Comparison of ENCODE assay signal across 26 cellular contexts in genomic region chr1:192835116-192835515, GRCh38. TPM values are rescaled to one million over a fixed set of nuclear protein-coding genes. Genes with fewer than 3 reads are reported as not detected.
DNase-seq lines count a peak whose midpoint lies in the region; ATAC-seq and TF ChIP-seq lines count a peak whose summit lies in the region.
"Had no signal": no experiment of that assay in that cellular context is flagged by ENCODE, and none has a peak within 500 bp of the region (broad histone marks: within the 10 kb centered on the region; RNA-seq: fewer than 3 reads in every experiment).

No MANE protein-coding gene starts in this region.

- H3K36me3 ChIP-seq in adipocyte (ENCODE audit: control insufficient read depth, insufficient read depth, low read length, severe bottlenecking) (no peaks in the 10 kb centered on the region), gastroesophageal sphincter (no peaks in the 10 kb centered on the region), neutrophil (no peaks in the 10 kb centered on the region), tibial artery (no peaks in the 10 kb centered on the region)
- H3K36me3 ChIP-seq: lower lobe of right lung had no signal

- no peaks in the 10 kb centered on the region for H3K9me3 ChIP-seq in adipocyte (ENCODE audit: control insufficient read depth, low read length)
- no peaks in the 10 kb centered on the region for H3K9me3 ChIP-seq in gastroesophageal sphincter
- no peaks in the 10 kb centered on the region for H3K9me3 ChIP-seq in neutrophil
- no peaks in the 10 kb centered on the region for H3K9me3 ChIP-seq in tibial artery
- H3K9me3 ChIP-seq: body of pancreas, lower lobe of right lung, psoas muscle had no signal

- DNase-seq in adipocyte (ENCODE audit: low read depth): no peak
- DNase-seq in tibial artery: no peak
- DNase-seq in activated T-helper 2 cell treated with anti-CD3 and anti-CD28 coated beads, Interferon-gamma antibody, Interleukin-2, Interleukin-4, amounts not matched to agents 10 μg/mL and 5 μg/mL and 100 μg/mL, durations not matched to agents 14 hours and 24 hours and 36 hours (ENCODE audit: low spot score): no peak
- no peak for DNase-seq in COR-L47 (lab: John Stamatoyannopoulos, UW)
- DNase-seq: activated CD8-positive, alpha-beta memory T cell treated with anti-CD3 and anti-CD28 coated beads for 24 hours; activated naive CD8-positive, alpha-beta T cell treated with anti-CD3 and anti-CD28 coated beads, Interleukin-2, amount 50 U/mL, for 24 hours; activated T-cell treated with anti-CD3 and anti-CD28 coated beads, Interleukin-2, amount 50 U/mL, for 1 hour; body of pancreas; Calu3; dorsolateral prefrontal cortex; KBM-7; kidney; lower lobe of right lung; MM.1S; NCI-H2081 treated with DMSO at 0.1 percent for 48 hours; NCI-H345; NCI-H82; psoas muscle; stimulated activated CD4-positive, alpha-beta T cell treated with anti-CD3 and anti-CD28 coated beads, Interleukin-1b, Interleukin-23, amount 100 ng/mL, for 48 hours had no signal

- no peaks in the 10 kb centered on the region for H3K27me3 Mint-ChIP-seq in activated T-helper 2 cell treated with anti-CD3 and anti-CD28 coated beads, Interferon-gamma antibody, Interleukin-2, Interleukin-4, amounts not matched to agents 10 μg/mL and 5 μg/mL and 100 μg/mL, durations not matched to agents 14 hours and 24 hours and 36 hours (ENCODE audit: low read depth)

- H3K4me3 Mint-ChIP-seq in activated T-helper 2 cell treated with anti-CD3 and anti-CD28 coated beads, Interferon-gamma antibody, Interleukin-2, Interleukin-4, amounts not matched to agents 10 μg/mL and 5 μg/mL and 100 μg/mL, durations not matched to agents 14 hours and 24 hours and 36 hours (ENCODE audit: low read depth): no peak overlapping the region
- H3K4me3 Mint-ChIP-seq: activated naive CD8-positive, alpha-beta T cell treated with anti-CD3 and anti-CD28 coated beads, Interleukin-2, amount 50 U/mL, for 24 hours; CD14-positive monocyte; neural crest cell had no signal

- TF ChIP-seq CTCF in gastroesophageal sphincter (IDR thresholded peaks at IDR 0.05): no peak
- TF ChIP-seq CTCF in neutrophil (IDR thresholded peaks at IDR 0.05): no peak
- no peak for TF ChIP-seq CTCF in tibial artery (IDR thresholded peaks at IDR 0.05)

- intact Hi-C loops in tibial artery (cut with DNase I; ENCODE audit: low total_unique reads): no loop called here
- intact Hi-C loops in activated T-helper 2 cell treated with anti-CD3 and anti-CD28 coated beads, Interferon-gamma antibody, Interleukin-2, Interleukin-4, amounts not matched to agents 10 μg/mL and 5 μg/mL and 100 μg/mL, durations not matched to agents 14 hours and 24 hours and 36 hours (cut with micrococcal nuclease): no loop called here

- H3K27me3 ChIP-seq in adipocyte (replicated peaks; ENCODE audit: control insufficient read depth, insufficient read depth, low read length): no peaks in the 10 kb centered on the region
- H3K27me3 ChIP-seq in gastroesophageal sphincter: no peaks in the 10 kb centered on the region
- no peaks in the 10 kb centered on the region for H3K27me3 ChIP-seq in neutrophil
- H3K27me3 ChIP-seq in tibial artery: no peaks in the 10 kb centered on the region
- H3K27me3 ChIP-seq: body of pancreas, dorsolateral prefrontal cortex had no signal

- no peaks in the 10 kb centered on the region for H3K4me1 Mint-ChIP-seq in activated T-helper 2 cell treated with anti-CD3 and anti-CD28 coated beads, Interferon-gamma antibody, Interleukin-2, Interleukin-4, amounts not matched to agents 10 μg/mL and 5 μg/mL and 100 μg/mL, durations not matched to agents 14 hours and 24 hours and 36 hours (ENCODE audit: low read depth)
- H3K4me1 Mint-ChIP-seq: activated naive CD8-positive, alpha-beta T cell treated with anti-CD3 and anti-CD28 coated beads, Interleukin-2, amount 50 U/mL, for 24 hours had no signal

- H3K4me1 ChIP-seq in adipocyte (ENCODE audit: control insufficient read depth, insufficient read depth, low read length) (peaks cover 11% of the 10 kb centered on the region), gastroesophageal sphincter (peaks cover 0 to 41% (median 6%) of the 10 kb centered on the region in 3 donors), neutrophil (ENCODE audit: control insufficient read depth in 1 of 2, insufficient read depth in 1 of 2, low read depth in 1 of 2, low read length in 1 of 2) (no peaks in the 10 kb centered on the region), tibial artery (peaks cover 0 to 15% (median 0%) of the 10 kb centered on the region in 4 donors)
- H3K4me1 ChIP-seq: lower lobe of right lung, psoas muscle had no signal

- WGBS in gastroesophageal sphincter (ENCODE audit: low coverage in 1 of 2), 2 donors: 34 to 42% methylated on average over 2 to 3 of the region's 3 CpGs

- no peak overlapping the region for H3K27ac Mint-ChIP-seq in activated T-helper 2 cell treated with anti-CD3 and anti-CD28 coated beads, Interferon-gamma antibody, Interleukin-2, Interleukin-4, amounts not matched to agents 10 μg/mL and 5 μg/mL and 100 μg/mL, durations not matched to agents 14 hours and 24 hours and 36 hours
- H3K27ac Mint-ChIP-seq: activated naive CD8-positive, alpha-beta T cell treated with anti-CD3 and anti-CD28 coated beads, Interleukin-2, amount 50 U/mL, for 24 hours had no signal

- H3K4me3 ChIP-seq in adipocyte (ENCODE audit: low read length) (no peak overlapping the region), gastroesophageal sphincter (no peak overlapping the region), neutrophil (ENCODE audit: low read depth in 1 of 2, low read length in 1 of 2) (no peak overlapping the region), tibial artery (no peak overlapping the region)
- H3K4me3 ChIP-seq: body of pancreas, dorsolateral prefrontal cortex, lower lobe of right lung, psoas muscle, skin epidermis had no signal

- ATAC-seq in gastroesophageal sphincter: no peak
- no peak for ATAC-seq in HG03432 (IDR thresholded peaks at IDR 0.05; ENCODE audit: unreplicated experiment)
- ATAC-seq: activated naive CD8-positive, alpha-beta T cell treated with anti-CD3 and anti-CD28 coated beads, Interleukin-2, amount 50 U/mL, for 24 hours; body of pancreas; lower lobe of right lung; psoas muscle had no signal

- TF ChIP-seq EP300 in gastroesophageal sphincter (IDR thresholded peaks at IDR 0.05): no peak

- H3K36me3 Mint-ChIP-seq in activated T-helper 2 cell treated with anti-CD3 and anti-CD28 coated beads, Interferon-gamma antibody, Interleukin-2, Interleukin-4, amounts not matched to agents 10 μg/mL and 5 μg/mL and 100 μg/mL, durations not matched to agents 14 hours and 24 hours and 36 hours (ENCODE audit: low read depth): no peaks in the 10 kb centered on the region
- H3K36me3 Mint-ChIP-seq: CD14-positive monocyte had no signal

- peak overlapping the region; percentile 47 for H3K9ac ChIP-seq in adipocyte (ENCODE audit: low read length)

- no peak for TF ChIP-seq POLR2A in gastroesophageal sphincter (IDR thresholded peaks at IDR 0.05)

- H3K9me3 Mint-ChIP-seq in activated T-helper 2 cell treated with anti-CD3 and anti-CD28 coated beads, Interferon-gamma antibody, Interleukin-2, Interleukin-4, amounts not matched to agents 10 μg/mL and 5 μg/mL and 100 μg/mL, durations not matched to agents 14 hours and 24 hours and 36 hours: no peaks in the 10 kb centered on the region
- H3K9me3 Mint-ChIP-seq: activated naive CD8-positive, alpha-beta T cell treated with anti-CD3 and anti-CD28 coated beads, Interleukin-2, amount 50 U/mL, for 24 hours; neural crest cell had no signal

- H3K27ac ChIP-seq in gastroesophageal sphincter (peak overlapping the region; percentile 2 to 68 (median 42)), neutrophil (peak overlapping the region; percentile 7), tibial artery (peak overlapping the region; percentile 6 to 36)
- H3K27ac ChIP-seq: body of pancreas, dorsolateral prefrontal cortex, lower lobe of right lung, psoas muscle, RWPE1 had no signal

RNA-seq across cellular contexts. Expression of gene RGS2, which starts 26.3 kb away (rescaled TPM):
- 100 to 1,000 TPM; 297 to 490 (median 461) TPM for total RNA-seq in gastroesophageal sphincter
- total RNA-seq in activated T-helper 2 cell treated with anti-CD3 and anti-CD28 coated beads, Interferon-gamma antibody, Interleukin-2, Interleukin-4, amounts not matched to agents 10 μg/mL and 5 μg/mL and 100 μg/mL, durations not matched to agents 14 hours and 24 hours and 36 hours: 5.0 and 5.8 TPM in 2 replicates

Comparison
In these comparisons a context has a peak if more than half of its experiments do, and no peak if none do; other contexts are left out.
1. RNA of gene RGS2, which starts 26.3 kb away (total RNA-seq): 297 to 490 TPM in gastroesophageal sphincter; 5.0 to 5.8 TPM in activated T-helper 2 cell treated with anti-CD3 and anti-CD28 coated beads, Interferon-gamma antibody, Interleukin-2, Interleukin-4, amounts not matched to agents 10 μg/mL and 5 μg/mL and 100 μg/mL, durations not matched to agents 14 hours and 24 hours and 36 hours; every median in the first group is over 10 times any median in the second.
2. Peak in every context shown above with its lines, with median percentiles within 50 percentile points of each other: H3K27ac ChIP-seq.